10 cellular contexts compared by ENCODE assay signal in genomic region chr10:10605551-10606081, GRCh38.
DNase-seq lines count a peak whose midpoint lies in the region; ATAC-seq and TF ChIP-seq lines count a peak whose summit lies in the region.
"Had no signal": no experiment of that assay in that cellular context is flagged by ENCODE, and none has a peak within 500 bp of the region (broad histone marks: within the 10 kb centered on the region; RNA-seq: fewer than 3 reads in every experiment).

No MANE protein-coding gene starts in this region.

- ATAC-seq in omental fat pad (ENCODE audit: low FRiP score) (peak; percentile 86), GM21723 (IDR thresholded peaks at IDR 0.05; ENCODE audit: unreplicated experiment) (no peak)

- peak; percentile 71 for DNase-seq in AG08395 (ENCODE audit: low spot score)
- peak; percentile 43 to 63 for DNase-seq in NCI-H446 (lab: John Stamatoyannopoulos, UW)
- peak; percentile 97 for DNase-seq in fibroblast of gingiva (ENCODE audit: low read depth)
- no peak for DNase-seq in omental fat pad (ENCODE audit: low spot score)
- no peak for DNase-seq in GM19240 (ENCODE audit: insufficient read length, low spot score)
- no peak for DNase-seq in NOMO-1 treated with DMSO at 0.1 percent for 48 hours (lab: John Stamatoyannopoulos, UW; ENCODE audit: unreplicated experiment)
- no peak for DNase-seq in Ammon's horn (ENCODE audit: low spot score)
- DNase-seq: activated CD4-positive, alpha-beta T cell treated with anti-CD3 and anti-CD28 coated beads, Interleukin-2, amount 10 ng/mL, durations not matched to agents 7 days and 5 days; activated naive CD4-positive, alpha-beta T cell treated with anti-CD3 and anti-CD28 coated beads, Interleukin-2, amount 10 ng/mL, durations not matched to agents 7 days and 5 days had no signal

- no peak for TF ChIP-seq CTCF in omental fat pad (IDR thresholded peaks at IDR 0.05)

Comparison
In these comparisons a context has a peak if more than half of its experiments do, and no peak if none do; other contexts are left out.
1. DNase-seq: peak in AG08395 (single experiment), NCI-H446 (2 of 2) and fibroblast of gingiva (single experiment); none in omental fat pad (single experiment), GM19240 (single experiment), NOMO-1 treated with DMSO at 0.1 percent for 48 hours (single experiment) and Ammon's horn (single experiment).